23 cellular contexts compared by ENCODE assay signal in the genomic region with DNA sequence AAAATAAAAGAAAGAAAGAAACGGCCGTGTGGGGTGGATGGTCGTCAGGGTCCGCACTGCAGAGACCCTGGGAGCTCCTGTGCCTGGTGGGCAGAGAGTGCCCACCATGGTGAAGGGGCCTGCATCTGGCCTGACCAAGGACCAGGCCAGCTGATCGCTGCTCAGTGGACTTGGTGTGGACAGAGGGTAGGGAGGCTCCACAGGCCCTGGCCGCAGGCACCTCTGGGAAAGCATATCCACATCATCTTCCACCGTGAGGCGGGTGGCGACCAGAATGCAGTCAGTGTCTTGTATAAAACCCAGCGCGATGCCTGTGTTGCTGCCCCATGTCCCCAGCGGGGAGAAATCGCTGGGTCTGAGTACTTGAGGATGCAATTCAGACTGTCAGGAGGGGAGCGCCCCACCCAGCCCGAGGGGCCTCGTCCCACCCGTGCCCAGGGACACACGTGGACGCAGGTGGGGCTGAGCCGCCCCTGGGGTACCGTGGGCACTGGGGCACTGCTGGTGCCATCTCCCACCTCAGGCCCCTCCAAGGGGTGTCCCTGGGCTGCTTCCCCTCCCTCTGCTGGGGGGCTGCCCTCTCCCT. TPM values are rescaled to one million over a fixed set of nuclear protein-coding genes. Genes with fewer than 3 reads are reported as not detected.
A peak's percentile ranks its signal among the peaks of the same experiment; 100 is the strongest.
DNase-seq lines count a peak whose midpoint lies in the region; ATAC-seq and TF ChIP-seq lines count a peak whose summit lies in the region.
"Had no signal": no experiment of that assay in that cellular context is flagged by ENCODE, and none has a peak within 500 bp of the region (broad histone marks: within the 10 kb centered on the region; RNA-seq: fewer than 3 reads in every experiment).

No MANE protein-coding gene starts in this region.

- DNase-seq in SK-N-SH, result no peak
- DNase-seq in HT-29 (ENCODE audit: low spot score), result peak; percentile 0
- no peak for DNase-seq in immature natural killer cell
- no peak for DNase-seq in GM03348 (ENCODE audit: low spot score)
- no peak for DNase-seq in NCI-H2196 (lab: John Stamatoyannopoulos, UW; ENCODE audit: unreplicated experiment)
- no peak for DNase-seq in left lobe of liver (ENCODE audit: low spot score)
- DNase-seq: AML-193; central memory CD4-positive, alpha-beta T cell had no signal

- no peak for TF ChIP-seq EP300 in SK-N-SH (IDR thresholded peaks at IDR 0.05; ENCODE audit: borderline replicate concordance in 1 of 2, low read depth in 1 of 2, low read length in 1 of 2)

- no peak for TF ChIP-seq RAD21 in SK-N-SH (IDR thresholded peaks at IDR 0.05; ENCODE audit: low read length)

- H3K36me3 ChIP-seq in SK-N-SH (replicated peaks in 1 of 2; ENCODE audit: control insufficient read depth in 1 of 2, insufficient read depth in 2 of 2, low read length in 1 of 2), result no peaks in the 10 kb centered on the region
- H3K36me3 ChIP-seq in skeletal muscle satellite cell (ENCODE audit: insufficient read depth, low read length), result no peaks in the 10 kb centered on the region
- H3K36me3 ChIP-seq: ascending aorta, SJCRH30, transverse colon had no signal

- no peaks in the 10 kb centered on the region for H3K9me3 Mint-ChIP-seq in immature natural killer cell
- H3K9me3 Mint-ChIP-seq: activated naive CD4-positive, alpha-beta T cell treated with anti-CD3 and anti-CD28 coated beads, Interleukin-2, amount 10 ng/mL, durations not matched to agents 7 days and 5 days; activated T-cell treated with anti-CD3 and anti-CD28 coated beads, Interleukin-2, amount 50 U/mL, for 72 hours; naive B cell; stimulated activated naive CD8-positive, alpha-beta T cell treated with anti-CD3 and anti-CD28 coated beads, Interleukin-15, Interleukin-2, amounts not matched to agents 100 ng/mL and 50 ng/mL, for 24 hours had no signal

- H3K9me3 ChIP-seq in SK-N-SH (no peaks in the 10 kb centered on the region), skeletal muscle satellite cell (replicated peaks; ENCODE audit: low read length) (no peaks in the 10 kb centered on the region)
- H3K9me3 ChIP-seq: ascending aorta, SJCRH30, transverse colon had no signal

- H3K4me2 ChIP-seq in SK-N-SH (no peak overlapping the region), skeletal muscle satellite cell (ENCODE audit: low read length) (peak overlapping the region; percentile 81)

- H3K4me3 ChIP-seq in SK-N-SH (ENCODE audit: low read depth in 2 of 2, low read length in 1 of 2) (no peak overlapping the region), skeletal muscle satellite cell (ENCODE audit: low read length) (no peak overlapping the region)
- H3K4me3 ChIP-seq: ascending aorta, PC-9, transverse colon had no signal

- H3K27me3 Mint-ChIP-seq in immature natural killer cell (ENCODE audit: low read depth in 3 of 3), result peaks cover 0 to 12% (median 3%) of the 10 kb centered on the region in 3 donors
- H3K27me3 Mint-ChIP-seq: stimulated activated naive CD8-positive, alpha-beta T cell treated with anti-CD3 and anti-CD28 coated beads, Interleukin-15, Interleukin-2, amounts not matched to agents 100 ng/mL and 50 ng/mL, for 24 hours had no signal

- H3K9ac ChIP-seq in SK-N-SH, result no peak overlapping the region
- H3K9ac ChIP-seq in skeletal muscle satellite cell (ENCODE audit: low read depth, low read length), result peak overlapping the region; percentile 61

- H3K4me3 Mint-ChIP-seq in immature natural killer cell, result peak overlapping the region in 4 of 5 donors; percentile 78 to 87 (median 83)
- H3K4me3 Mint-ChIP-seq: naive B cell had no signal

- no peaks in the 10 kb centered on the region for H3K9me2 ChIP-seq in SK-N-SH

- no peak overlapping the region for H3K27ac ChIP-seq in SK-N-SH (ENCODE audit: low read depth in 2 of 2, low read length in 1 of 2)
- H3K27ac ChIP-seq: ascending aorta, PC-9, SJCRH30, transverse colon had no signal

- H3K4me1 Mint-ChIP-seq in immature natural killer cell, result peaks cover 12 to 16% of the 10 kb centered on the region in 2 donors

- CTCF ChIA-PET in SK-N-SH (lab: Yijun Ruan, JAX), result interaction anchor here (0.6 to 4.5 kb wide), 50 partner anchors 9 to 475 kb away, joined by 3 to 76 read pairs (median 3); partner anchors contain the start of genes CLPTM1L and NKD2

- H3K36me3 Mint-ChIP-seq in immature natural killer cell, result no peaks in the 10 kb centered on the region
- H3K36me3 Mint-ChIP-seq: activated naive CD4-positive, alpha-beta T cell treated with anti-CD3 and anti-CD28 coated beads, Interleukin-2, amount 10 ng/mL, durations not matched to agents 7 days and 5 days; naive B cell had no signal

- POLR2A ChIA-PET in SK-N-SH (lab: Yijun Ruan, JAX), result no interaction called here

- TF ChIP-seq CTCF in SK-N-SH (IDR thresholded peaks at IDR 0.05), result no peak

- no peaks in the 10 kb centered on the region for H3F3A ChIP-seq in SK-N-SH (replicated peaks; ENCODE audit: insufficient read depth)

- no peaks in the 10 kb centered on the region for H4K20me1 ChIP-seq in SK-N-SH (ENCODE audit: insufficient read depth)

- WGBS in SK-N-SH (ENCODE audit: low lambda C conversion rate), result 69% methylated on average over 10 of the region's 21 CpGs

- H3K4me1 ChIP-seq in SK-N-SH (ENCODE audit: control insufficient read depth in 1 of 2, insufficient read depth in 2 of 2, low read depth in 1 of 2, low read length in 1 of 2) (no peaks in the 10 kb centered on the region; a peak in 1 of 4 replicates), skeletal muscle satellite cell (ENCODE audit: control insufficient read depth, insufficient read depth, low read length) (peaks cover 5% of the 10 kb centered on the region)
- H3K4me1 ChIP-seq: ascending aorta, SJCRH30, transverse colon had no signal

- H3K79me2 ChIP-seq in SK-N-SH (ENCODE audit: insufficient read depth), result no peaks in the 10 kb centered on the region

- ATAC-seq in SK-N-SH treated with all-trans-retinoic acid at 6 μM for 48 hours, result no peak
- no peak for ATAC-seq in left lobe of liver

- peak overlapping the region; percentile 82; the same call in 1 of the 2 replicates for H2AFZ ChIP-seq in SK-N-SH (ENCODE audit: low read depth)
- H2AFZ ChIP-seq: PC-9 had no signal

- H3K27me3 ChIP-seq in SK-N-SH (ENCODE audit: insufficient read depth) (no peaks in the 10 kb centered on the region), skeletal muscle satellite cell (ENCODE audit: control insufficient read depth, insufficient read depth, low read length) (peaks cover 6% of the 10 kb centered on the region)
- H3K27me3 ChIP-seq: ascending aorta, SJCRH30 had no signal

- peak overlapping the region in 2 of 6 donors; percentile 71 to 81 for H3K27ac Mint-ChIP-seq in immature natural killer cell
- H3K27ac Mint-ChIP-seq: activated naive CD4-positive, alpha-beta T cell treated with anti-CD3 and anti-CD28 coated beads, Interleukin-2, amount 10 ng/mL, durations not matched to agents 7 days and 5 days; activated T-cell treated with anti-CD3 and anti-CD28 coated beads, Interleukin-2, amount 50 U/mL, for 72 hours; naive B cell; stimulated activated naive CD8-positive, alpha-beta T cell treated with anti-CD3 and anti-CD28 coated beads, Interleukin-15, Interleukin-2, amounts not matched to agents 100 ng/mL and 50 ng/mL, for 24 hours had no signal

TF ChIP-seq in SK-N-SH, 30 proteins besides CTCF, POLR2A, EP300 and RAD21:
- no peak for TF ChIP-seq CHD2 (IDR thresholded peaks at IDR 0.05; ENCODE audit: low read length, partially characterized antibody)
TF ChIP-seq in SK-N-SH: peak in this region for 0.

TF ChIP-seq in SK-N-SH treated with all-trans-retinoic acid at 6 μM for 48 hours, 23 proteins besides CTCF, POLR2A, EP300 and RAD21:
- TF ChIP-seq, protein P1, sequence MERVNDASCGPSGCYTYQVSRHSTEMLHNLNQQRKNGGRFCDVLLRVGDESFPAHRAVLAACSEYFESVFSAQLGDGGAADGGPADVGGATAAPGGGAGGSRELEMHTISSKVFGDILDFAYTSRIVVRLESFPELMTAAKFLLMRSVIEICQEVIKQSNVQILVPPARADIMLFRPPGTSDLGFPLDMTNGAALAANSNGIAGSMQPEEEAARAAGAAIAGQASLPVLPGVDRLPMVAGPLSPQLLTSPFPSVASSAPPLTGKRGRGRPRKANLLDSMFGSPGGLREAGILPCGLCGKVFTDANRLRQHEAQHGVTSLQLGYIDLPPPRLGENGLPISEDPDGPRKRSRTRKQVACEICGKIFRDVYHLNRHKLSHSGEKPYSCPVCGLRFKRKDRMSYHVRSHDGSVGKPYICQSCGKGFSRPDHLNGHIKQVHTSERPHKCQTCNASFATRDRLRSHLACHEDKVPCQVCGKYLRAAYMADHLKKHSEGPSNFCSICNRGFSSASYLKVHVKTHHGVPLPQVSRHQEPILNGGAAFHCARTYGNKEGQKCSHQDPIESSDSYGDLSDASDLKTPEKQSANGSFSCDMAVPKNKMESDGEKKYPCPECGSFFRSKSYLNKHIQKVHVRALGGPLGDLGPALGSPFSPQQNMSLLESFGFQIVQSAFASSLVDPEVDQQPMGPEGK (CRISPR knock-in tag; IDR thresholded peaks at IDR 0.05; ENCODE audit: borderline replicate concordance), result no peak
- TF ChIP-seq BACH2 (CRISPR knock-in tag; IDR thresholded peaks at IDR 0.05; ENCODE audit: borderline replicate concordance), result no peak

RNA-seq across cellular contexts. Expression of gene SLC6A19, which starts 27.8 kb away (rescaled TPM):
- polyA plus RNA-seq in SK-N-SH (2012; rRNA removed), result not detected in 2 replicates
- polyA plus RNA-seq in SK-N-SH (2012; cell fraction: cytosol; rRNA removed), result not detected in 2 replicates
- polyA plus RNA-seq in SK-N-SH (2012; cell fraction: nucleus; rRNA removed), result 0.02 TPM in 1 of 2 replicates, not detected in the other
- total RNA-seq in HT-29 (2014; rRNA removed; shearing (Covaris generic)), result not detected in 2 replicates
- not detected for polyA plus RNA-seq in immature natural killer cell
- total RNA-seq in skeletal muscle satellite cell (2012; rRNA removed), result not detected in 2 replicates
- total RNA-seq in left lobe of liver, result 0.73 TPM
- total RNA-seq: activated CD8-positive, alpha-beta memory T cell treated with anti-CD3 and anti-CD28 coated beads for 36 hours; activated T-cell treated with anti-CD3 and anti-CD28 coated beads, Interleukin-2, amount 50 U/mL, for 72 hours; ascending aorta; dermis blood vessel endothelial cell; kidney epithelial cell; osteoblast; PC-9; SJCRH30; T-helper 1 cell treated with Interleukin-12 subunit alpha and Interleukin-12 subunit beta and Interleukin-4 antibody, amounts not matched to agents 30 ng/mL and 1 ng/mL, for 36 hours had no signal

RNA-seq across cellular contexts. Expression of gene SLC6A18, which starts 51.6 kb away (rescaled TPM):
- not detected in 2 replicates for polyA plus RNA-seq in SK-N-SH (2012; rRNA removed)
- polyA plus RNA-seq in SK-N-SH (2012; cell fraction: cytosol; rRNA removed), result not detected in 2 replicates
- polyA plus RNA-seq in SK-N-SH (2012; cell fraction: nucleus; rRNA removed), result not detected in 2 replicates
- total RNA-seq in HT-29 (2014; rRNA removed; shearing (Covaris generic)), result not detected in 2 replicates
- polyA plus RNA-seq in immature natural killer cell, result not detected
- total RNA-seq in skeletal muscle satellite cell (2012; rRNA removed), result not detected in 2 replicates
- not detected for total RNA-seq in left lobe of liver
- total RNA-seq: activated CD8-positive, alpha-beta memory T cell treated with anti-CD3 and anti-CD28 coated beads for 36 hours; activated T-cell treated with anti-CD3 and anti-CD28 coated beads, Interleukin-2, amount 50 U/mL, for 72 hours; ascending aorta; dermis blood vessel endothelial cell; kidney epithelial cell; osteoblast; PC-9; SJCRH30; T-helper 1 cell treated with Interleukin-12 subunit alpha and Interleukin-12 subunit beta and Interleukin-4 antibody, amounts not matched to agents 30 ng/mL and 1 ng/mL, for 36 hours; transverse colon had no signal
